ENCODE assay signal across 9 cellular contexts in the genomic region with DNA sequence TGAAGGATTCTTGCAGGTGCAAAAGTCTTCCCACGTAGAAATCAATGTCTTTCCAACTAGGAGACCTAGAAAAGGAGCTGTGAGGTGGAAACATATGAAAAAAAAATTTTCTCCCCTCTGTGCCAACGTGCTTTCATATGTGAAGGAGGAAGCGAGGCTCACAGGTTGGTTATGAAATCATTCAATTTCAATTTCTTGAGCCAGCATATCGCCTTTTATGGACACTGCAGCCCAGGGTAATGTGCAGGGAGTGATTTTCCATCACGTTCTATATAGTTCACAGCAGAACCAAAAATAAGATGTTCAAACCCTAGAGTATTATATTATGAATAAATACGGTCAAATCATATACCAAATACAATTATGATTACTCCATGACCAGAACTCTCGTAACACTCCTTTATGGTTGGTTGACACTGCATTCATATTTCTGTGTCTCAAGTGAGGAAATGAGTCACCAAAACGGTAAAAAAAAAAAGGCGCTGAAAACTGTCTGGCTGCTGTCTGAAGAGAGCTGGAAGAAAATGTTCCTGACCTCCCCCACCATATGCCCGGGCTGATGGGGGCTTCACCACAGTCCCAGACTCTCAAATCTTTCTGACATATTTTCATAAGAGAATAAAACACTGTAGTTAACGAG.
A peak's percentile ranks its signal among the peaks of the same experiment; 100 is the strongest.
DNase-seq lines count a peak whose midpoint lies in the region; ATAC-seq, FAIRE-seq and TF ChIP-seq lines count a peak whose summit lies in the region.
"Had no signal": no experiment of that assay in that cellular context is flagged by ENCODE, and none has a peak within 500 bp of the region (broad histone marks: within the 10 kb centered on the region; RNA-seq: fewer than 3 reads in every experiment).

No MANE protein-coding gene starts in this region.

- peaks cover 0 to 12% (median 0%) of the 10 kb centered on the region in 3 donors for H3K4me1 ChIP-seq in gastroesophageal sphincter
- peaks cover 0 to 22% (median 6%) of the 10 kb centered on the region in 3 donors for H3K4me1 ChIP-seq in esophagus squamous epithelium
- H3K4me1 ChIP-seq in HepG2 (ENCODE audit: insufficient read depth, low read length), result no peaks in the 10 kb centered on the region
- H3K4me1 ChIP-seq: upper lobe of left lung had no signal

- no peaks in the 10 kb centered on the region for H3K79me2 ChIP-seq in HepG2 (ENCODE audit: insufficient read depth, low read length)

- peak; percentile 4 for DNase-seq in AG09309 (ENCODE audit: low read depth)
- peak; percentile 9 for DNase-seq in SW480 (ENCODE audit: low spot score)
- no peak for DNase-seq in HuH-7 (ENCODE audit: low spot score)
- DNase-seq in esophagus squamous epithelium (lab: John Stamatoyannopoulos, UW), result no peak
- no peak for DNase-seq in HepG2 (ENCODE audit: low spot score)
- DNase-seq: upper lobe of left lung had no signal

- H3K27ac ChIP-seq in gastroesophageal sphincter, result peak overlapping the region in 2 of 4 donors; percentile 9 to 46
- H3K27ac ChIP-seq in esophagus squamous epithelium, result no peak overlapping the region
- no peak overlapping the region for H3K27ac ChIP-seq in HepG2 (ENCODE audit: extremely low read length, insufficient read depth, low read length)
- H3K27ac ChIP-seq: upper lobe of left lung had no signal

- TF ChIP-seq EP300 in gastroesophageal sphincter (IDR thresholded peaks at IDR 0.05) (no peak), HepG2 (IDR thresholded peaks at IDR 0.05; ENCODE audit: low read depth in 2 of 2, low read length in 2 of 2) (no peak), HepG2 (CRISPR knock-in tag; IDR thresholded peaks at IDR 0.05; ENCODE audit: borderline replicate concordance) (no peak)

- no peak for FAIRE-seq in HepG2 (lab: Jason Lieb, UNC)

- ATAC-seq in GM18519 (IDR thresholded peaks at IDR 0.05; ENCODE audit: low FRiP score, unreplicated experiment) (peak; percentile 61), HG03135 (IDR thresholded peaks at IDR 0.05; ENCODE audit: unreplicated experiment) (peak; percentile 74), gastroesophageal sphincter (peak; percentile 53), HepG2 (no peak)

- WGBS in gastroesophageal sphincter (ENCODE audit: low coverage in 1 of 2), 2 donors, result 31 to 34% methylated on average over 9 to 11 of the region's 11 CpGs
- 17 to 26% methylated on average over 11 of the region's 11 CpGs for WGBS in esophagus squamous epithelium, 2 donors
- 26% methylated on average over 11 of the region's 11 CpGs for WGBS in HepG2 (ENCODE audit: low lambda C conversion rate)

- H3K4me2 ChIP-seq in HepG2 (ENCODE audit: low read depth, low read length), result no peak overlapping the region

- H3K9me3 ChIP-seq in gastroesophageal sphincter, result no peaks in the 10 kb centered on the region
- no peaks in the 10 kb centered on the region for H3K9me3 ChIP-seq in esophagus squamous epithelium
- H3K9me3 ChIP-seq in HepG2 (ENCODE audit: low read length), result no peaks in the 10 kb centered on the region
- H3K9me3 ChIP-seq: upper lobe of left lung had no signal

- no peak for TF ChIP-seq POLR2A in gastroesophageal sphincter (IDR thresholded peaks at IDR 0.05)
- TF ChIP-seq POLR2A in esophagus squamous epithelium (IDR thresholded peaks at IDR 0.05), result no peak
- TF ChIP-seq POLR2A in HepG2 (IDR thresholded peaks at IDR 0.05; ENCODE audit: insufficient read depth in 1 of 2, low read depth in 2 of 2, low read length in 2 of 2), result no peak

- CTCF ChIA-PET in HepG2 (lab: Yijun Ruan, JAX; ENCODE audit: low intra/inter-chr PET ratio, low total read pairs), result no interaction called here

- no TSS peak for BruUV-seq in HepG2 (replicated peaks; lab: Mats Ljungman, UMichigan)

- TF ChIP-seq RAD21 in HepG2 (CRISPR knock-in tag; IDR thresholded peaks at IDR 0.05), result no peak

- no peaks in the 10 kb centered on the region for H3K36me3 ChIP-seq in gastroesophageal sphincter
- no peaks in the 10 kb centered on the region for H3K36me3 ChIP-seq in esophagus squamous epithelium
- no peaks in the 10 kb centered on the region for H3K36me3 ChIP-seq in HepG2 (replicated peaks in 1 of 2; ENCODE audit: control insufficient read depth in 1 of 2, insufficient read depth in 2 of 2, low read length in 2 of 2)
- H3K36me3 ChIP-seq: upper lobe of left lung had no signal

- H2AFZ ChIP-seq in HepG2 (ENCODE audit: low read length), result no peak overlapping the region

- H3K27me3 ChIP-seq in gastroesophageal sphincter (no peaks in the 10 kb centered on the region), esophagus squamous epithelium (peaks cover 0 to 5% (median 0%) of the 10 kb centered on the region in 4 donors), HepG2 (ENCODE audit: control insufficient read depth in 1 of 2, insufficient read depth in 2 of 2, low read length in 2 of 2) (peaks cover 0 to 14% of the 10 kb centered on the region in 2 experiments; a peak in 3 of 5 replicates)
- H3K27me3 ChIP-seq: upper lobe of left lung had no signal

- POLR2A ChIA-PET in HepG2 (lab: Yijun Ruan, JAX), result no interaction called here

- no peak overlapping the region for H3K9ac ChIP-seq in HepG2 (ENCODE audit: insufficient read depth, low read depth, low read length)

- H4K20me1 ChIP-seq in HepG2 (ENCODE audit: insufficient read depth, low read length), result no peaks in the 10 kb centered on the region

- no peak for TF ChIP-seq CTCF in AG09309 (IDR thresholded peaks at IDR 0.05; ENCODE audit: control insufficient read depth, insufficient read depth, low read depth, low read length, missing control alignments)
- no peak for TF ChIP-seq CTCF in gastroesophageal sphincter (IDR thresholded peaks at IDR 0.05)
- no peak for TF ChIP-seq CTCF in esophagus squamous epithelium (IDR thresholded peaks at IDR 0.05)
- TF ChIP-seq CTCF in HepG2 (CRISPR knock-in tag; IDR thresholded peaks at IDR 0.05), result no peak

- intact Hi-C loops in esophagus squamous epithelium (cut with DNase I), result no loop called here
- intact Hi-C loops in HepG2 (cut with micrococcal nuclease; ENCODE audit: unreplicated experiment), result no loop called here

- no peak overlapping the region for H3K4me3 ChIP-seq in AG09309 (ENCODE audit: control insufficient read depth, low read depth, low read length)
- peak overlapping the region in 1 of 2 donors; percentile 13 for H3K4me3 ChIP-seq in gastroesophageal sphincter
- peak overlapping the region in 2 of 4 donors; percentile 2 to 19 for H3K4me3 ChIP-seq in esophagus squamous epithelium
- no peak overlapping the region for H3K4me3 ChIP-seq in HepG2 (replicated peaks in 1 of 3; ENCODE audit: insufficient read depth in 1 of 3, low read depth in 2 of 3, low read length in 3 of 3)
- H3K4me3 ChIP-seq: upper lobe of left lung had no signal

- in situ Hi-C loops in HepG2 (cut with HindIII; ENCODE audit: extremely low pct_ligation_motif_present, low pct_unique_long_range_greater_than_20kb), result no loop called here

TF ChIP-seq in HepG2, 621 proteins besides CTCF, POLR2A, EP300 and RAD21:
- no peak for TF ChIP-seq RBM39 (IDR thresholded peaks at IDR 0.05; ENCODE audit: low read depth, low read length, poor library complexity, severe bottlenecking)
- no peak for TF ChIP-seq BHLHE40 (IDR thresholded peaks at IDR 0.05; ENCODE audit: low read length)
- no peak for TF ChIP-seq ZNF101 (CRISPR knock-in tag; IDR thresholded peaks at IDR 0.05; ENCODE audit: borderline replicate concordance, low read depth)
- TF ChIP-seq, protein P1, sequence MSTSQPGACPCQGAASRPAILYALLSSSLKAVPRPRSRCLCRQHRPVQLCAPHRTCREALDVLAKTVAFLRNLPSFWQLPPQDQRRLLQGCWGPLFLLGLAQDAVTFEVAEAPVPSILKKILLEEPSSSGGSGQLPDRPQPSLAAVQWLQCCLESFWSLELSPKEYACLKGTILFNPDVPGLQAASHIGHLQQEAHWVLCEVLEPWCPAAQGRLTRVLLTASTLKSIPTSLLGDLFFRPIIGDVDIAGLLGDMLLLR (CRISPR knock-in tag; IDR thresholded peaks at IDR 0.05), result no peak
- TF ChIP-seq, protein P2, sequence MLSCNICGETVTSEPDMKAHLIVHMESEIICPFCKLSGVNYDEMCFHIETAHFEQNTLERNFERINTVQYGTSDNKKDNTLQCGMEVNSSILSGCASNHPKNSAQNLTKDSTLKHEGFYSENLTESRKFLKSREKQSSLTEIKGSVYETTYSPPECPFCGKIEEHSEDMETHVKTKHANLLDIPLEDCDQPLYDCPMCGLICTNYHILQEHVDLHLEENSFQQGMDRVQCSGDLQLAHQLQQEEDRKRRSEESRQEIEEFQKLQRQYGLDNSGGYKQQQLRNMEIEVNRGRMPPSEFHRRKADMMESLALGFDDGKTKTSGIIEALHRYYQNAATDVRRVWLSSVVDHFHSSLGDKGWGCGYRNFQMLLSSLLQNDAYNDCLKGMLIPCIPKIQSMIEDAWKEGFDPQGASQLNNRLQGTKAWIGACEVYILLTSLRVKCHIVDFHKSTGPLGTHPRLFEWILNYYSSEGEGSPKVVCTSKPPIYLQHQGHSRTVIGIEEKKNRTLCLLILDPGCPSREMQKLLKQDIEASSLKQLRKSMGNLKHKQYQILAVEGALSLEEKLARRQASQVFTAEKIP (CRISPR knock-in tag; IDR thresholded peaks at IDR 0.05; ENCODE audit: borderline replicate concordance), result no peak
- TF ChIP-seq, protein P3, sequence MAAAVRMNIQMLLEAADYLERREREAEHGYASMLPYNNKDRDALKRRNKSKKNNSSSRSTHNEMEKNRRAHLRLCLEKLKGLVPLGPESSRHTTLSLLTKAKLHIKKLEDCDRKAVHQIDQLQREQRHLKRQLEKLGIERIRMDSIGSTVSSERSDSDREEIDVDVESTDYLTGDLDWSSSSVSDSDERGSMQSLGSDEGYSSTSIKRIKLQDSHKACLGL (CRISPR knock-in tag; IDR thresholded peaks at IDR 0.05), result no peak
- no peak for TF ChIP-seq TBX2 (CRISPR knock-in tag; IDR thresholded peaks at IDR 0.05; ENCODE audit: borderline replicate concordance)
- no peak for TF ChIP-seq PHF8 (CRISPR knock-in tag; IDR thresholded peaks at IDR 0.05)
- TF ChIP-seq, protein P4, sequence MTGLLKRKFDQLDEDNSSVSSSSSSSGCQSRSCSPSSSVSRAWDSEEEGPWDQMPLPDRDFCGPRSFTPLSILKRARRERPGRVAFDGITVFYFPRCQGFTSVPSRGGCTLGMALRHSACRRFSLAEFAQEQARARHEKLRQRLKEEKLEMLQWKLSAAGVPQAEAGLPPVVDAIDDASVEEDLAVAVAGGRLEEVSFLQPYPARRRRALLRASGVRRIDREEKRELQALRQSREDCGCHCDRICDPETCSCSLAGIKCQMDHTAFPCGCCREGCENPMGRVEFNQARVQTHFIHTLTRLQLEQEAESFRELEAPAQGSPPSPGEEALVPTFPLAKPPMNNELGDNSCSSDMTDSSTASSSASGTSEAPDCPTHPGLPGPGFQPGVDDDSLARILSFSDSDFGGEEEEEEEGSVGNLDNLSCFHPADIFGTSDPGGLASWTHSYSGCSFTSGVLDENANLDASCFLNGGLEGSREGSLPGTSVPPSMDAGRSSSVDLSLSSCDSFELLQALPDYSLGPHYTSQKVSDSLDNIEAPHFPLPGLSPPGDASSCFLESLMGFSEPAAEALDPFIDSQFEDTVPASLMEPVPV (CRISPR knock-in tag; IDR thresholded peaks at IDR 0.05), result no peak
- TF ChIP-seq ZBTB38 (CRISPR knock-in tag; IDR thresholded peaks at IDR 0.05), result no peak
- no peak for TF ChIP-seq SAP130 (CRISPR knock-in tag; IDR thresholded peaks at IDR 0.05; ENCODE audit: low read depth)
- no peak for TF ChIP-seq MTA1 (CRISPR knock-in tag; IDR thresholded peaks at IDR 0.05; ENCODE audit: borderline replicate concordance)
- TF ChIP-seq TOE1 (CRISPR knock-in tag; IDR thresholded peaks at IDR 0.05), result no peak

Comparison
In these comparisons a context has a peak if more than half of its experiments do, and no peak if none do; other contexts are left out.
1. DNase-seq: peak in AG09309 (single experiment) and SW480 (single experiment); none in HuH-7 (single experiment), esophagus squamous epithelium (single experiment) and HepG2 (single experiment).